In genomic region chr6:42726485-42727083, GRCh38 we compare ENCODE assay signal across 8 cellular contexts. TPM values are rescaled to one million over a fixed set of nuclear protein-coding genes. Genes with fewer than 3 reads are reported as not detected.
DNase-seq lines count a peak whose midpoint lies in the region; ATAC-seq, FAIRE-seq and TF ChIP-seq lines count a peak whose summit lies in the region.

No MANE protein-coding gene starts in this region.

- H3K36me3 Mint-ChIP-seq in activated CD4-positive, alpha-beta T cell treated with anti-CD3 and anti-CD28 coated beads for 36 hours (ENCODE audit: low read depth) = no peaks in the 10 kb centered on the region

- POLR2A ChIA-PET in activated CD4-positive, alpha-beta T cell treated with anti-CD3 and anti-CD28 coated beads for 36 hours (lab: Charles Lee) = interaction anchor here (0.6 to 2.6 kb wide), 4 partner anchors 19 to 159 kb away, joined by 3 to 12 read pairs (median 4); partner anchors contain the start of gene TBCC

- H3K4me1 Mint-ChIP-seq in activated CD4-positive, alpha-beta T cell treated with anti-CD3 and anti-CD28 coated beads for 36 hours = peaks cover 19% of the 10 kb centered on the region

- FAIRE-seq in colon (lab: Jason Lieb, UNC) = peak; percentile 74

- H3K27ac Mint-ChIP-seq in activated CD4-positive, alpha-beta T cell treated with anti-CD3 and anti-CD28 coated beads for 36 hours = peak overlapping the region; percentile 95

- no peak for TF ChIP-seq POLR2A in GM18505 (IDR thresholded peaks at IDR 0.05; ENCODE audit: borderline replicate concordance, extremely low read depth, insufficient read depth, insufficient read length)

- peak overlapping the region; percentile 69 for H3K4me3 Mint-ChIP-seq in activated CD4-positive, alpha-beta T cell treated with anti-CD3 and anti-CD28 coated beads for 36 hours

- no peaks in the 10 kb centered on the region for H3K27me3 Mint-ChIP-seq in activated CD4-positive, alpha-beta T cell treated with anti-CD3 and anti-CD28 coated beads for 36 hours

- CTCF ChIA-PET in activated CD4-positive, alpha-beta T cell treated with anti-CD3 and anti-CD28 coated beads for 36 hours (lab: Charles Lee) = interaction anchor here (0.6 to 4.5 kb wide), 53 partner anchors 8 to 994 kb away, joined by 3 to 54 read pairs (median 4); partner anchors contain the start of genes RPL7L1 and TBCC

- intact Hi-C loops in activated CD4-positive, alpha-beta T cell treated with anti-CD3 and anti-CD28 coated beads for 36 hours (cut with DNase I, micrococcal nuclease) = loop anchor here (1.0 to 2.0 kb wide), 6 partner anchors 20 to 173 kb away; partner anchors contain the start of genes TBCC (in 2 of the 2) and RPL7L1 (in 1 of the 2)

- peak; percentile 94 for TF ChIP-seq CTCF in 22Rv1 (IDR thresholded peaks at IDR 0.05)

- ATAC-seq in GM18505 (IDR thresholded peaks at IDR 0.05; ENCODE audit: unreplicated experiment) = peak; percentile 83
- ATAC-seq in HG03280 (IDR thresholded peaks at IDR 0.05; ENCODE audit: unreplicated experiment) = peak; percentile 89
- ATAC-seq in activated CD4-positive, alpha-beta T cell treated with anti-CD3 and anti-CD28 coated beads for 36 hours = peak; percentile 98
- ATAC-seq in left lobe of liver = peak; percentile 97

- peak; percentile 70 for DNase-seq in NCI-H460 (ENCODE audit: extremely low read depth, low read depth)
- peak; percentile 85 for DNase-seq in activated CD4-positive, alpha-beta T cell treated with anti-CD3 and anti-CD28 coated beads for 36 hours
- peak; percentile 70 for DNase-seq in left lobe of liver (ENCODE audit: low spot score)
- peak; percentile 50 to 53 for DNase-seq in stimulated activated CD4-positive, alpha-beta T cell treated with anti-CD3 and anti-CD28 coated beads, Interleukin-2, amount 100 ng/mL, for 48 hours

- H3K27ac ChIP-seq in 22Rv1 = no peak overlapping the region

- no peaks in the 10 kb centered on the region for H3K9me3 Mint-ChIP-seq in activated CD4-positive, alpha-beta T cell treated with anti-CD3 and anti-CD28 coated beads for 36 hours (ENCODE audit: low read depth)

RNA-seq across cellular contexts. Expression of gene PRPH2, which starts 4.2 kb away (rescaled TPM):
- total RNA-seq in NCI-H460 (2014; rRNA removed; shearing (Covaris generic)) = not detected in 2 replicates
- not detected in 2 replicates for polyA plus RNA-seq in NCI-H460 (2014; cell fraction: nucleus; rRNA removed)
- not detected for total RNA-seq in activated CD4-positive, alpha-beta T cell treated with anti-CD3 and anti-CD28 coated beads for 36 hours
- not detected for total RNA-seq in left lobe of liver

RNA-seq across cellular contexts. Expression of gene TBCC, which starts 19.3 kb away (rescaled TPM):
- total RNA-seq in NCI-H460 (2014; rRNA removed; shearing (Covaris generic)) = 20.6 and 23.0 TPM in 2 replicates
- polyA plus RNA-seq in NCI-H460 (2014; cell fraction: nucleus; rRNA removed) = 21.6 and 29.1 TPM in 2 replicates
- total RNA-seq in activated CD4-positive, alpha-beta T cell treated with anti-CD3 and anti-CD28 coated beads for 36 hours = 10 to 100 TPM; 14.7 to 15.3 TPM
- 6.6 TPM for total RNA-seq in left lobe of liver

RNA-seq across cellular contexts. Expression of gene BICRAL, which starts 55.3 kb away (rescaled TPM):
- 7.1 and 7.3 TPM in 2 replicates for total RNA-seq in NCI-H460 (2014; rRNA removed; shearing (Covaris generic))
- polyA plus RNA-seq in NCI-H460 (2014; cell fraction: nucleus; rRNA removed) = 1.0 and 2.2 TPM in 2 replicates
- 10 to 100 TPM; 11.5 to 14.3 TPM for total RNA-seq in activated CD4-positive, alpha-beta T cell treated with anti-CD3 and anti-CD28 coated beads for 36 hours
- 5.4 TPM for total RNA-seq in left lobe of liver
